ENCODE assay signal across 26 cellular contexts in the genomic region with DNA sequence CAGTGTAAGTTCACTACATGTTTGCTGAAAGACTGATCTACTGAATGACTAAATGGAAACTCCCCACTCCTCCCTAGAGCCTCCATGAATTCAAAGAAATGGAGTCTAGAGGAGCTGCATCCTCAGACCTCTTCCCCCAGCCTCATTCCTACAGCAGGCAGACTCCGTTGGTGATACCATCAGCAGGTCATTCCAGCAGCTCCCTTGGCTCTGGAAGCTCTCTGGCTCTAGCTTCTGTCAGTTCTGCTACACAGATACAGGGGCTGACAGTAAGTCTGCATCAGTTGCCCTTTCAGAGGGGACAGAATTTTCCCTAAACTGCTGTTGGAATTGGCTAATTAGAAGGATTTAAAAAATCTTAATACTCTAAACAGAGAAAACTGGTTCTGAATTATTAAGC. TPM values are rescaled to one million over a fixed set of nuclear protein-coding genes. Genes with fewer than 3 reads are reported as not detected.
"Had no signal": no experiment of that assay in that cellular context is flagged by ENCODE, and none has a peak within 500 bp of the region (broad histone marks: within the 10 kb centered on the region; RNA-seq: fewer than 3 reads in every experiment).

No MANE protein-coding gene starts in this region.

- H3K27ac ChIP-seq: dorsolateral prefrontal cortex, epithelial cell of prostate, esophagus muscularis mucosa, foreskin keratinocyte, gastroesophageal sphincter, heart right ventricle, left lung, neural progenitor cell, parathyroid adenoma, right lobe of liver, suprapubic skin, transverse colon, upper lobe of right lung, uterus had no signal

- H3K27me3 ChIP-seq: dorsolateral prefrontal cortex, esophagus muscularis mucosa, foreskin keratinocyte, gastroesophageal sphincter, heart right ventricle, left lung, neural progenitor cell, right lobe of liver, suprapubic skin, transverse colon, upper lobe of right lung, uterus had no signal

- DNase-seq: dorsolateral prefrontal cortex; effector CD4-positive, alpha-beta T cell; endodermal cell; foreskin keratinocyte; glutamatergic neuron; heart right ventricle; hippocampal formation; left cardiac atrium; left lung; mesenchymal stem cell; midbrain; naive thymus-derived CD4-positive, alpha-beta T cell; right lobe of liver; stimulated activated CD4-positive, alpha-beta T cell treated with anti-CD3 and anti-CD28 coated beads, Interleukin-12 subunit alpha, Interleukin-12 subunit beta, amount 100 ng/mL, for 4 hours; stimulated activated CD4-positive, alpha-beta T cell treated with anti-CD3 and anti-CD28 coated beads, Interleukin-2, amount 100 ng/mL, for 24 hours; stimulated activated CD4-positive, alpha-beta T cell treated with anti-CD3 and anti-CD28 coated beads, Interleukin-4, amount 100 ng/mL, for 24 hours; transverse colon; upper lobe of right lung; uterus had no signal

- H3K4me2 ChIP-seq: neural progenitor cell, smooth muscle cell had no signal

- H3K79me2 ChIP-seq: parathyroid adenoma had no signal

- H3K9ac ChIP-seq: neural progenitor cell, parathyroid adenoma had no signal

- H3K4me3 ChIP-seq: dorsolateral prefrontal cortex, esophagus muscularis mucosa, gastroesophageal sphincter, heart right ventricle, left lung, neural progenitor cell, right lobe of liver, smooth muscle cell, suprapubic skin, transverse colon, upper lobe of right lung, uterus had no signal

- H3K9me3 ChIP-seq: esophagus muscularis mucosa, gastroesophageal sphincter, heart right ventricle, left lung, right lobe of liver, suprapubic skin, transverse colon, upper lobe of right lung, uterus had no signal

- H3K36me3 ChIP-seq: neural progenitor cell, right lobe of liver, transverse colon, uterus had no signal

- H3K4me1 ChIP-seq: foreskin keratinocyte, gastroesophageal sphincter, parathyroid adenoma, right lobe of liver, suprapubic skin, transverse colon, upper lobe of right lung, uterus had no signal

RNA-seq across cellular contexts. Expression of gene DMRTA2, which starts 31.7 kb away (rescaled TPM):
- polyA plus RNA-seq: foreskin keratinocyte; heart right ventricle; naive thymus-derived CD4-positive, alpha-beta T cell; smooth muscle cell had no signal
